In the genomic region with DNA sequence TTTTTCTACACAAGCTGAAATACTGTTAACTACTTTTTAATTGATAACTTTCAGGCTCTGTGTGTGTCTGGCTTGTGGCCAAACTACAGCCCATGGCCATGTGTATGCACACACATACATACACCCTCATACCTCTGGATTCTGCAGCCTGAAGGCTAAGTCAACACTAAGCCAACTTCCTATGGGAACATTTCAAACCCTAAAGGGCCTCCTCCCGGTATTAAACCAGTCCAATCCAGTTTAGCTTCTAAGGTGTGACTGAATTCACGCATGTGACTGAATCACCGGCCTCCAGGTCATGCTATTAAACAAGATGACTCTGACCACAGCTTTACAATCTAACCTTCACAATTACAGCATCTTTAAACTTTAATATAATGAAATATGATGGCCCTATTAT, we compare ENCODE assay signal across 20 cellular contexts. TPM values are rescaled to one million over a fixed set of nuclear protein-coding genes. Genes with fewer than 3 reads are reported as not detected.
A peak's percentile ranks its signal among the peaks of the same experiment; 100 is the strongest.
DNase-seq lines count a peak whose midpoint lies in the region; ATAC-seq, FAIRE-seq and TF ChIP-seq lines count a peak whose summit lies in the region.
"Had no signal": no experiment of that assay in that cellular context is flagged by ENCODE, and none has a peak within 500 bp of the region (broad histone marks: within the 10 kb centered on the region; RNA-seq: fewer than 3 reads in every experiment).

No MANE protein-coding gene starts in this region.

- intact Hi-C loops in esophagus squamous epithelium (cut with DNase I) = no loop called here

- no peak overlapping the region for H3K4me3 ChIP-seq in esophagus squamous epithelium
- H3K4me3 ChIP-seq: gastroesophageal sphincter, uterus had no signal

- FAIRE-seq in H54 (lab: Jason Lieb, UNC) = peak; percentile 90

- 41 to 48% methylated on average over 3 of the region's 3 CpGs for WGBS in esophagus squamous epithelium, 2 donors

- TF ChIP-seq CTCF in esophagus squamous epithelium (IDR thresholded peaks at IDR 0.05) = no peak

- H3K36me3 ChIP-seq in esophagus squamous epithelium = no peaks in the 10 kb centered on the region
- H3K36me3 ChIP-seq: gastroesophageal sphincter, uterus had no signal

- no peaks in the 10 kb centered on the region for H3K27me3 ChIP-seq in esophagus squamous epithelium
- H3K27me3 ChIP-seq: gastroesophageal sphincter, uterus had no signal

- peaks cover 11 to 89% (median 14%) of the 10 kb centered on the region in 3 donors for H3K4me1 ChIP-seq in esophagus squamous epithelium
- H3K4me1 ChIP-seq: uterus had no signal

- no peaks in the 10 kb centered on the region for H3K9me3 ChIP-seq in esophagus squamous epithelium
- H3K9me3 ChIP-seq: gastroesophageal sphincter, uterus had no signal

- DNase-seq in H54 (ENCODE audit: insufficient read length, low spot score) = no peak
- DNase-seq in NCI-H69 (lab: John Stamatoyannopoulos, UW) = peak; percentile 96
- DNase-seq in esophagus squamous epithelium (lab: John Stamatoyannopoulos, UW) = no peak
- DNase-seq in renal cortical epithelial cell (ENCODE audit: low read depth) = peak; percentile 96
- no peak for DNase-seq in CD1c-positive myeloid dendritic cell (ENCODE audit: extremely low spot score)
- DNase-seq: activated CD8-positive, alpha-beta memory T cell treated with anti-CD3 and anti-CD28 coated beads for 24 hours; activated effector memory CD4-positive, alpha-beta T cell treated with Interleukin-2 at 50 U/mL for 16 hours; effector CD4-positive, alpha-beta T cell; GF-D8; kidney glomerular epithelial cell; natural killer cell; NCI-H1436 treated with DMSO at 0.1 percent for 48 hours; NCI-H526; stimulated activated CD4-positive, alpha-beta T cell treated with anti-CD3 and anti-CD28 coated beads, Interleukin-4, amount 100 ng/mL, for 4 hours; uterus had no signal

- no peak for ATAC-seq in GM18511 (IDR thresholded peaks at IDR 0.05; ENCODE audit: unreplicated experiment)
- no peak for ATAC-seq in HG03457 (IDR thresholded peaks at IDR 0.05; ENCODE audit: unreplicated experiment)
- ATAC-seq: gastroesophageal sphincter; natural killer cell; stimulated activated effector memory CD8-positive, alpha-beta T cell treated with anti-CD3 and anti-CD28 coated beads, Interleukin-12 subunit alpha, Interleukin-12 subunit beta, amount 100 ng/mL, for 72 hours had no signal

- TF ChIP-seq POLR2A in H54 (IDR thresholded peaks at IDR 0.05; ENCODE audit: low read depth, low read length) = no peak
- TF ChIP-seq POLR2A in esophagus squamous epithelium (IDR thresholded peaks at IDR 0.05) = no peak

- H3K27ac ChIP-seq in esophagus squamous epithelium = peak overlapping the region; percentile 24 to 85 (median 48)
- H3K27ac ChIP-seq: C4-2B, gastroesophageal sphincter, uterus had no signal

RNA-seq across cellular contexts. Expression of gene DST, which starts 20.7 kb away (rescaled TPM):
- total RNA-seq in esophagus squamous epithelium = 100 to 1,000 TPM; 134 to 468 (median 175) TPM
- 114 and 419 TPM in 2 replicates for total RNA-seq in renal cortical epithelial cell

Comparison
In these comparisons a context has a peak if more than half of its experiments do, and no peak if none do; other contexts are left out.
1. DNase-seq: peak in NCI-H69 (single experiment) and renal cortical epithelial cell (single experiment); none in H54 (single experiment), esophagus squamous epithelium (single experiment) and CD1c-positive myeloid dendritic cell (single experiment).